Comparison of ENCODE assay signal across 14 cellular contexts in the genomic region with DNA sequence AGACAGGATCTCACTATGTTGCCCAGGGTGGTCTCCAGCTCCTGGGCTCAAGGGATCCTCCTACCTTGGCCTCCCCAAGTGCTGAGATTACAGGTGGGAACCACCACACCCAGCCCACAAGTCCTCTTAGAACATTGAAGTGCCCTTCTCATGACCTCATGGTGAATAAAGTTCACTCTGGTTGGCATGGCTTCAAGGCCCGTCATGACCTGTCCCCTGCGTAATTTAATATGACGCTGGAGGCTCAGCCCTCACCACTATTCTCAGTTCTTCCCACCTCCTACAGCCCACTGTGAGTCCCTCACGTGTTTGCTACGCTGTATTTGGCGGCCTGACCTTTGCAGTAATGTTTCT. TPM values are rescaled to one million over a fixed set of nuclear protein-coding genes. Genes with fewer than 3 reads are reported as not detected.
A peak's percentile ranks its signal among the peaks of the same experiment; 100 is the strongest.
DNase-seq lines count a peak whose midpoint lies in the region; ATAC-seq and TF ChIP-seq lines count a peak whose summit lies in the region.
"Had no signal": no experiment of that assay in that cellular context is flagged by ENCODE, and none has a peak within 500 bp of the region (broad histone marks: within the 10 kb centered on the region; RNA-seq: fewer than 3 reads in every experiment).

No MANE protein-coding gene starts in this region.

- H3K27ac Mint-ChIP-seq in activated T-cell treated with anti-CD3 and anti-CD28 coated beads, Interleukin-2, amount 50 U/mL, for 72 hours: peak overlapping the region; percentile 36
- no peak overlapping the region for H3K27ac Mint-ChIP-seq in dendritic cell treated with granulocyte-macrophage colony-stimulating factor and Interleukin-4, amounts not matched to agents 40 ng/mL and 50 ng/mL, for 4 days

- DNase-seq in activated T-cell treated with anti-CD3 and anti-CD28 coated beads, Interleukin-2, amount 50 U/mL, for 72 hours: no peak
- DNase-seq in activated T-cell treated with anti-CD3 and anti-CD28 coated beads, Interleukin-2, amount 50 U/mL, for 1 hour: no peak
- DNase-seq in PC-9: no peak
- DNase-seq in gastrocnemius medialis: no peak
- DNase-seq in DMS153 treated with DMSO at 0.1 percent for 48 hours (lab: John Stamatoyannopoulos, UW; ENCODE audit: unreplicated experiment): no peak
- no peak for DNase-seq in SJCRH30
- DNase-seq: DMS153, foreskin melanocyte, NCI-H1092 had no signal

- peaks cover 43% of the 10 kb centered on the region for H3K4me1 Mint-ChIP-seq in activated T-cell treated with anti-CD3 and anti-CD28 coated beads, Interleukin-2, amount 50 U/mL, for 72 hours (ENCODE audit: low read depth)
- peaks cover 38% of the 10 kb centered on the region for H3K4me1 Mint-ChIP-seq in dendritic cell treated with granulocyte-macrophage colony-stimulating factor and Interleukin-4, amounts not matched to agents 40 ng/mL and 50 ng/mL, for 4 days (ENCODE audit: low read depth)

- no peak for ATAC-seq in activated T-cell treated with anti-CD3 and anti-CD28 coated beads, Interleukin-2, amount 50 U/mL, for 72 hours (replicated peaks in 1 of 2)
- ATAC-seq in gastrocnemius medialis: no peak
- ATAC-seq in GM18519 (IDR thresholded peaks at IDR 0.05; ENCODE audit: low FRiP score, unreplicated experiment): no peak

- no peaks in the 10 kb centered on the region for H3K27me3 ChIP-seq in PC-9 (ENCODE audit: insufficient read depth, low read depth)
- H3K27me3 ChIP-seq in gastrocnemius medialis: no peaks in the 10 kb centered on the region
- no peaks in the 10 kb centered on the region for H3K27me3 ChIP-seq in SJCRH30
- H3K27me3 ChIP-seq: suprapubic skin had no signal

- no peak overlapping the region for H2AFZ ChIP-seq in PC-9
- H2AFZ ChIP-seq: parathyroid adenoma had no signal

- CTCF ChIA-PET in PC-9 (lab: Charles Lee): no interaction called here

- H3K9me3 Mint-ChIP-seq in activated T-cell treated with anti-CD3 and anti-CD28 coated beads, Interleukin-2, amount 50 U/mL, for 72 hours: no peaks in the 10 kb centered on the region
- no peaks in the 10 kb centered on the region for H3K9me3 Mint-ChIP-seq in dendritic cell treated with granulocyte-macrophage colony-stimulating factor and Interleukin-4, amounts not matched to agents 40 ng/mL and 50 ng/mL, for 4 days

- H3K36me3 ChIP-seq in PC-9 (ENCODE audit: low read depth): no peaks in the 10 kb centered on the region
- H3K36me3 ChIP-seq in gastrocnemius medialis: peaks cover 0 to 15% of the 10 kb centered on the region in 2 donors
- peaks cover 7% of the 10 kb centered on the region; the same call in 1 of the 2 replicates for H3K36me3 ChIP-seq in SJCRH30

- no peak for TF ChIP-seq POLR2A in gastrocnemius medialis (IDR thresholded peaks at IDR 0.05)

- H3K4me3 ChIP-seq in PC-9: no peak overlapping the region
- no peak overlapping the region for H3K4me3 ChIP-seq in gastrocnemius medialis
- no peak overlapping the region for H3K4me3 ChIP-seq in SJCRH30

- BruUV-seq in PC-9 (replicated peaks; lab: Mats Ljungman, UMichigan): TSS peak; percentile 46

- peaks cover 10% of the 10 kb centered on the region for H3K79me2 ChIP-seq in PC-9 (ENCODE audit: low read depth)

- peaks cover 25% of the 10 kb centered on the region for H3K27me3 Mint-ChIP-seq in activated T-cell treated with anti-CD3 and anti-CD28 coated beads, Interleukin-2, amount 50 U/mL, for 72 hours (ENCODE audit: low read depth)
- H3K27me3 Mint-ChIP-seq in dendritic cell treated with granulocyte-macrophage colony-stimulating factor and Interleukin-4, amounts not matched to agents 40 ng/mL and 50 ng/mL, for 4 days: peaks cover 22% of the 10 kb centered on the region

- in situ Hi-C loops in gastrocnemius medialis (cut with MboI; ENCODE audit: low sequenced_read_pairs in 4 of 4): no loop called here

- H3K4me3 Mint-ChIP-seq in activated T-cell treated with anti-CD3 and anti-CD28 coated beads, Interleukin-2, amount 50 U/mL, for 72 hours: peak overlapping the region; percentile 89
- peak overlapping the region; percentile 39 for H3K4me3 Mint-ChIP-seq in dendritic cell treated with granulocyte-macrophage colony-stimulating factor and Interleukin-4, amounts not matched to agents 40 ng/mL and 50 ng/mL, for 4 days

- H3K4me1 ChIP-seq in PC-9 (replicated peaks; ENCODE audit: insufficient read depth) (0 out of 2 replicates have a peak, but pooled peaks cover 6% of the 10 kb centered on the region), gastrocnemius medialis (peaks cover 29 to 32% of the 10 kb centered on the region in 2 donors), SJCRH30 (no peaks in the 10 kb centered on the region; the same call in 1 of the 2 replicates)

- H3K4me2 ChIP-seq in PC-9: no peak overlapping the region

- no peak overlapping the region for H3K27ac ChIP-seq in PC-9
- peak overlapping the region in 3 of 4 donors; percentile 19 to 92 (median 69) for H3K27ac ChIP-seq in gastrocnemius medialis
- no peak overlapping the region for H3K27ac ChIP-seq in SJCRH30
- H3K27ac ChIP-seq: parathyroid adenoma, SJSA1, suprapubic skin had no signal

- H3K9me2 ChIP-seq in PC-9 (ENCODE audit: insufficient read depth): no peaks in the 10 kb centered on the region

- intact Hi-C loops in PC-9 (cut with micrococcal nuclease; ENCODE audit: unreplicated experiment): no loop called here
- intact Hi-C loops in dendritic cell treated with granulocyte-macrophage colony-stimulating factor and Interleukin-4, amounts not matched to agents 40 ng/mL and 50 ng/mL, for 4 days (cut with micrococcal nuclease): no loop called here
- intact Hi-C loops in gastrocnemius medialis (cut with DNase I; ENCODE audit: low total_unique reads): no loop called here

- H3K36me3 Mint-ChIP-seq in activated T-cell treated with anti-CD3 and anti-CD28 coated beads, Interleukin-2, amount 50 U/mL, for 72 hours (ENCODE audit: insufficient read depth in 2 of 2): no peaks in the 10 kb centered on the region
- H3K36me3 Mint-ChIP-seq in dendritic cell treated with granulocyte-macrophage colony-stimulating factor and Interleukin-4, amounts not matched to agents 40 ng/mL and 50 ng/mL, for 4 days (ENCODE audit: low read depth): peaks cover 50% of the 10 kb centered on the region

- H3K9me3 ChIP-seq in PC-9 (ENCODE audit: insufficient read depth, low read depth): no peaks in the 10 kb centered on the region
- no peaks in the 10 kb centered on the region for H3K9me3 ChIP-seq in gastrocnemius medialis
- no peaks in the 10 kb centered on the region for H3K9me3 ChIP-seq in SJCRH30 (replicated peaks)
- H3K9me3 ChIP-seq: SJSA1, suprapubic skin had no signal

- no peaks in the 10 kb centered on the region for H3F3A ChIP-seq in PC-9 (ENCODE audit: insufficient read depth, low read depth)

- TF ChIP-seq CTCF in PC-9 (conservative IDR thresholded peaks at IDR 0.05) (no peak), gastrocnemius medialis (IDR thresholded peaks at IDR 0.05 in 4 of 5, conservative IDR thresholded peaks at IDR 0.05 in 1 of 5) (no peak)

- POLR2A ChIA-PET in PC-9 (lab: Charles Lee; ENCODE audit: unreplicated experiment): no interaction called here

- no peaks in the 10 kb centered on the region for H4K20me1 ChIP-seq in PC-9 (ENCODE audit: insufficient read depth)

RNA-seq across cellular contexts. Expression of a gene that starts 1.9 kb away (rescaled TPM):
- total RNA-seq in activated T-cell treated with anti-CD3 and anti-CD28 coated beads, Interleukin-2, amount 50 U/mL, for 72 hours: 10 to 100 TPM; 25.3 to 29.0 TPM
- 50.3 and 84.8 TPM in 2 replicates for total RNA-seq in PC-9 (2021)
- 10 to 100 TPM in 3 of 4 donors, 1 to 10 TPM in 1; 9.1 to 24.1 (median 18.0) TPM for total RNA-seq in gastrocnemius medialis
- total RNA-seq in SJCRH30 (2014; rRNA removed; shearing (Covaris generic)): 6.6 and 10.4 TPM in 2 replicates

RNA-seq across cellular contexts. Expression of a gene that starts 59.5 kb away (rescaled TPM):
- 1 to 10 TPM in 1 of 2 donors, under 1 TPM in 1; 0.83 to 6.1 TPM for total RNA-seq in activated T-cell treated with anti-CD3 and anti-CD28 coated beads, Interleukin-2, amount 50 U/mL, for 72 hours
- total RNA-seq in PC-9 (2021) (6.1 and 6.9 TPM in 2 replicates), gastrocnemius medialis (1 to 10 TPM in 1 of 4 donors, under 1 TPM in 3; 0.07 to 2.4 (median 0.21) TPM)
- not detected in 2 replicates for total RNA-seq in SJCRH30 (2014; rRNA removed; shearing (Covaris generic))

Comparison
In these comparisons a context has a peak if more than half of its experiments do, and no peak if none do; other contexts are left out.
1. H3K27ac ChIP-seq: peak in gastrocnemius medialis (3 of 4); none in PC-9 (single experiment) and SJCRH30 (single experiment).